Comparison of ENCODE assay signal across 14 cellular contexts in genomic region chr17:82709024-82709675, GRCh38.
"Had no signal": no experiment of that assay in that cellular context is flagged by ENCODE, and none has a peak within 500 bp of the region (broad histone marks: within the 10 kb centered on the region; RNA-seq: fewer than 3 reads in every experiment).

No MANE protein-coding gene starts in this region.

- H3K4me3 ChIP-seq: gastroesophageal sphincter, heart right ventricle, transverse colon had no signal

- DNase-seq: activated CD4-positive, alpha-beta T cell treated with anti-CD3 and anti-CD28 coated beads, Interleukin-2, amount 10 ng/mL, durations not matched to agents 7 days and 5 days; activated CD4-positive, CD25-positive, alpha-beta regulatory T cell; activated gamma-delta T cell treated with Interleukin-2 at 50 U/mL for 16 hours; amniotic stem cell; erythroblast; heart right ventricle; left ventricle myocardium superior; natural killer cell; retina; stimulated activated CD4-positive, alpha-beta T cell treated with anti-CD3 and anti-CD28 coated beads, Interleukin-12 subunit alpha, Interleukin-12 subunit beta, amount 100 ng/mL, for 4 hours; stimulated activated CD4-positive, alpha-beta T cell treated with anti-CD3 and anti-CD28 coated beads, Interleukin-2, amount 100 ng/mL, for 24 hours had no signal

- H3K36me3 ChIP-seq: gastroesophageal sphincter, heart right ventricle, transverse colon had no signal

- ATAC-seq: gastroesophageal sphincter; heart right ventricle; left ventricle myocardium superior; stimulated activated effector memory CD8-positive, alpha-beta T cell treated with anti-CD3 and anti-CD28 coated beads, Interleukin-12 subunit alpha, Interleukin-12 subunit beta, amount 100 ng/mL, for 72 hours had no signal

- H3K9me3 ChIP-seq: gastroesophageal sphincter, heart right ventricle, transverse colon had no signal

- H3K4me1 ChIP-seq: heart right ventricle had no signal
